In the genomic region with DNA sequence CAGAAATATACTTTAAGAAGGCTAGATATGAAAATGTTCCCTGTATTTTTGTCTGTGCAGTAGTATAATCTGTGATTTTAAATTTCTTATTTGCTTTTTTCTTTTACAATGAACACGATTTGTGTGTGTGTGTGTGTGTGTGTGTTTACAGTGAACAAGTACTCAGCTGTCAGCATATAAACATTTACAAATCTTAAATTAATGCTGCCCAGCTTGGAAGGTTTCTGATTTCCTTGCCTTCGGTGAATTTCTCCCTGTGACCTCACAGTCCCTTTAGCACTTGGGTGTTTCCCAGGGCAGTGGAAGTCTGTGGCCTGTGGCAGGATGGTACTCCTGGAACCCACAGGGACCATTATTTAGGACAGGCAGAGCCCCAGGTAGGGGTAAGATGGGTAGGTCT, we compare ENCODE assay signal across 1 cellular context.
TF ChIP-seq lines count a peak whose summit lies in the region.

No MANE protein-coding gene starts in this region.

TF ChIP-seq in IMR-90, 13 proteins besides CTCF, POLR2A, EP300 and RAD21 (continued from another document):
- TF ChIP-seq SMC3 (IDR thresholded peaks at IDR 0.05; ENCODE audit: low read depth, low read length) (no peak), CEBPB (IDR thresholded peaks at IDR 0.05; ENCODE audit: low read depth, low read length) (no peak), RFX5 (IDR thresholded peaks at IDR 0.05; ENCODE audit: low read depth, low read length) (no peak), MAZ (IDR thresholded peaks at IDR 0.05; ENCODE audit: borderline replicate concordance, low read depth, low read length) (no peak)
